25 cellular contexts compared by ENCODE assay signal in the genomic region with DNA sequence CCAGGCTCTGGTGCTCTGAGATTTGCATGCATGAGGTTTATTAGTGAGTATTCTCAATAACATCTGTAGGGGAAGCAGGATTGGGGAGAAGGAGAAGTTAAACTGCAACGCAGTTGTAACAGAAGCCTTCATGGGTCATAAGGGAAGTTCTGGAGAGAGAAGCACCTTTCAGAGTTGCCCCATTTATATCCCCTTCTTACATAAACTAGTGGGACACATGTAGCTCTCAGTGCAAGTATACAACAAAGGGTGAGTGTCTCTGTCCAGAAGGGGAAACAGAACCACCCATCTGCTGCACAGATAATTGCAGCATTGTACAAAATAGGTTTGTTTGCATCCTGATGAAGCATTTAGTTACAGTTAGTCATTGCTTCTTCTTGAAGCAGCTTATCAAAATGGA. TPM values are rescaled to one million over a fixed set of nuclear protein-coding genes. Genes with fewer than 3 reads are reported as not detected.
DNase-seq lines count a peak whose midpoint lies in the region; ATAC-seq, FAIRE-seq and TF ChIP-seq lines count a peak whose summit lies in the region.
"Had no signal": no experiment of that assay in that cellular context is flagged by ENCODE, and none has a peak within 500 bp of the region (broad histone marks: within the 10 kb centered on the region; RNA-seq: fewer than 3 reads in every experiment).

No MANE protein-coding gene starts in this region.

- H3K36me3 ChIP-seq in right lobe of liver (no peaks in the 10 kb centered on the region), HepG2 (replicated peaks in 1 of 2; ENCODE audit: control insufficient read depth in 1 of 2, insufficient read depth in 2 of 2, low read length in 2 of 2) (no peaks in the 10 kb centered on the region)
- H3K36me3 ChIP-seq in CD8-positive, alpha-beta T cell (ENCODE audit: insufficient read depth, low read length): no peaks in the 10 kb centered on the region
- H3K36me3 ChIP-seq: breast epithelium had no signal

- H3K79me2 ChIP-seq in HepG2 (ENCODE audit: insufficient read depth, low read length): no peaks in the 10 kb centered on the region

- TF ChIP-seq RAD21 in HepG2 (CRISPR knock-in tag; IDR thresholded peaks at IDR 0.05): no peak

- no peaks in the 10 kb centered on the region for H3K36me3 Mint-ChIP-seq in glutamatergic neuron (ENCODE audit: unreplicated experiment)
- H3K36me3 Mint-ChIP-seq in CD8-positive, alpha-beta T cell: no peaks in the 10 kb centered on the region
- peaks cover 6% of the 10 kb centered on the region for H3K36me3 Mint-ChIP-seq in MCF 10A (ENCODE audit: insufficient read depth, unreplicated experiment)
- H3K36me3 Mint-ChIP-seq: CD8-positive, alpha-beta memory T cell; stimulated activated effector memory CD8-positive, alpha-beta T cell treated with anti-CD3 and anti-CD28 coated beads, Interleukin-12 subunit alpha, Interleukin-12 subunit beta, amount 100 ng/mL, for 72 hours had no signal

- H3K9me3 Mint-ChIP-seq in glutamatergic neuron (ENCODE audit: unreplicated experiment): no peaks in the 10 kb centered on the region
- no peaks in the 10 kb centered on the region for H3K9me3 Mint-ChIP-seq in CD8-positive, alpha-beta T cell
- H3K9me3 Mint-ChIP-seq in MCF 10A (ENCODE audit: unreplicated experiment): no peaks in the 10 kb centered on the region
- H3K9me3 Mint-ChIP-seq: activated B cell treated with CpG ODN at 0.5 μM for 24 hours; activated CD4-positive, alpha-beta memory T cell treated with anti-CD3 and anti-CD28 coated beads, Interleukin-2, amount 10 ng/mL, durations not matched to agents 7 days and 5 days; CD8-positive, alpha-beta memory T cell; H9; stimulated activated effector memory CD8-positive, alpha-beta T cell treated with anti-CD3 and anti-CD28 coated beads, Interleukin-12 subunit alpha, Interleukin-12 subunit beta, amount 100 ng/mL, for 72 hours had no signal

- H3K9ac ChIP-seq in HepG2 (ENCODE audit: insufficient read depth, low read depth, low read length): no peak overlapping the region

- H3K4me1 ChIP-seq in right lobe of liver (no peaks in the 10 kb centered on the region), HepG2 (ENCODE audit: insufficient read depth, low read length) (peaks cover 5% of the 10 kb centered on the region; the same call in 1 of the 2 replicates)
- H3K4me1 ChIP-seq in CD8-positive, alpha-beta T cell (ENCODE audit: insufficient read depth, low read length): no peaks in the 10 kb centered on the region
- H3K4me1 ChIP-seq: breast epithelium had no signal

- H3K27ac Mint-ChIP-seq in glutamatergic neuron (ENCODE audit: unreplicated experiment) (peak overlapping the region; percentile 72), MCF 10A (ENCODE audit: low read depth, unreplicated experiment) (no peak overlapping the region)
- no peak overlapping the region for H3K27ac Mint-ChIP-seq in CD8-positive, alpha-beta T cell
- H3K27ac Mint-ChIP-seq: activated B cell treated with CpG ODN at 0.5 μM for 24 hours; activated CD4-positive, alpha-beta memory T cell treated with anti-CD3 and anti-CD28 coated beads, Interleukin-2, amount 10 ng/mL, durations not matched to agents 7 days and 5 days; CD8-positive, alpha-beta memory T cell; H9; stimulated activated effector memory CD8-positive, alpha-beta T cell treated with anti-CD3 and anti-CD28 coated beads, Interleukin-12 subunit alpha, Interleukin-12 subunit beta, amount 100 ng/mL, for 72 hours; T-helper 17 cell had no signal

- no peak overlapping the region for H3K4me3 ChIP-seq in right lobe of liver
- H3K4me3 ChIP-seq in HepG2 (replicated peaks in 1 of 3; ENCODE audit: insufficient read depth in 1 of 3, low read depth in 2 of 3, low read length in 3 of 3): no peak overlapping the region
- no peak overlapping the region for H3K4me3 ChIP-seq in CD8-positive, alpha-beta T cell (ENCODE audit: low read depth, low read length)
- H3K4me3 ChIP-seq: breast epithelium had no signal

- CTCF ChIA-PET in HepG2 (lab: Yijun Ruan, JAX; ENCODE audit: low intra/inter-chr PET ratio, low total read pairs): no interaction called here
- CTCF ChIA-PET in CD8-positive, alpha-beta T cell (lab: Charles Lee): no interaction called here
- CTCF ChIA-PET in MCF 10A (lab: Yijun Ruan, JAX): interaction anchor here (0.6 to 1.3 kb wide), 2 partner anchors 9 to 17 kb away, joined by 3 to 7 read pairs; no protein-coding TSS in a partner anchor

- in situ Hi-C loops in HepG2 (cut with HindIII; ENCODE audit: extremely low pct_ligation_motif_present, low pct_unique_long_range_greater_than_20kb): no loop called here

- ATAC-seq in right lobe of liver (peak; percentile 48 to 62 (median 59)), HepG2 (no peak)
- ATAC-seq in CD8-positive, alpha-beta T cell: no peak
- ATAC-seq: stimulated activated effector memory CD8-positive, alpha-beta T cell treated with anti-CD3 and anti-CD28 coated beads, Interleukin-12 subunit alpha, Interleukin-12 subunit beta, amount 100 ng/mL, for 72 hours had no signal

- H3K4me2 ChIP-seq in HepG2 (ENCODE audit: low read depth, low read length): no peak overlapping the region

- H3K4me3 Mint-ChIP-seq in glutamatergic neuron (ENCODE audit: unreplicated experiment) (no peak overlapping the region), MCF 10A (ENCODE audit: unreplicated experiment) (no peak overlapping the region)
- H3K4me3 Mint-ChIP-seq in CD8-positive, alpha-beta T cell: no peak overlapping the region
- H3K4me3 Mint-ChIP-seq: activated B cell treated with CpG ODN at 0.5 μM for 24 hours; activated CD4-positive, alpha-beta memory T cell treated with anti-CD3 and anti-CD28 coated beads, Interleukin-2, amount 10 ng/mL, durations not matched to agents 7 days and 5 days; CD8-positive, alpha-beta memory T cell; H9; stimulated activated effector memory CD8-positive, alpha-beta T cell treated with anti-CD3 and anti-CD28 coated beads, Interleukin-12 subunit alpha, Interleukin-12 subunit beta, amount 100 ng/mL, for 72 hours; T-helper 17 cell had no signal

- H3K27me3 ChIP-seq in right lobe of liver (no peaks in the 10 kb centered on the region), HepG2 (ENCODE audit: control insufficient read depth in 1 of 2, insufficient read depth in 2 of 2, low read length in 2 of 2) (no peaks in the 10 kb centered on the region)
- no peaks in the 10 kb centered on the region for H3K27me3 ChIP-seq in CD8-positive, alpha-beta T cell (ENCODE audit: insufficient read depth, low read length)
- H3K27me3 ChIP-seq: breast epithelium had no signal

- no peak overlapping the region for H2AFZ ChIP-seq in HepG2 (ENCODE audit: low read length)

- TF ChIP-seq CTCF in right lobe of liver (IDR thresholded peaks at IDR 0.05): no peak
- TF ChIP-seq CTCF in HepG2 (CRISPR knock-in tag; IDR thresholded peaks at IDR 0.05): no peak
- no peak for TF ChIP-seq CTCF in glutamatergic neuron (IDR thresholded peaks at IDR 0.05; ENCODE audit: partially characterized antibody, unreplicated experiment)
- TF ChIP-seq CTCF in CD8-positive, alpha-beta T cell (IDR thresholded peaks at IDR 0.05): no peak
- TF ChIP-seq CTCF in MCF 10A (IDR thresholded peaks at IDR 0.05; ENCODE audit: unreplicated experiment): no peak

- H3K4me1 Mint-ChIP-seq in glutamatergic neuron (ENCODE audit: low read depth, unreplicated experiment) (peaks cover 21% of the 10 kb centered on the region), MCF 10A (ENCODE audit: insufficient read depth, unreplicated experiment) (peaks cover 5% of the 10 kb centered on the region)
- peaks cover 7% of the 10 kb centered on the region for H3K4me1 Mint-ChIP-seq in CD8-positive, alpha-beta T cell (ENCODE audit: low read depth)
- H3K4me1 Mint-ChIP-seq: activated CD4-positive, alpha-beta memory T cell treated with anti-CD3 and anti-CD28 coated beads, Interleukin-2, amount 10 ng/mL, durations not matched to agents 7 days and 5 days had no signal

- WGBS in right lobe of liver (ENCODE audit: insufficient coverage, low coverage, low lambda C conversion rate, missing lambda C conversion rate): 75% methylated on average over 1 of the region's 1 CpG
- 0% methylated on average over 1 of the region's 1 CpG for WGBS in HepG2 (ENCODE audit: low lambda C conversion rate)

- no peaks in the 10 kb centered on the region for H4K20me1 ChIP-seq in HepG2 (ENCODE audit: insufficient read depth, low read length)

- intact Hi-C loops in right lobe of liver (cut with DNase I): no loop called here
- intact Hi-C loops in HepG2 (cut with micrococcal nuclease; ENCODE audit: unreplicated experiment): no loop called here
- intact Hi-C loops in CD8-positive, alpha-beta T cell (cut with DNase I, micrococcal nuclease): no loop called here
- intact Hi-C loops in posterior cingulate gyrus (cut with DNase I): no loop called here
- intact Hi-C loops in MCF 10A (cut with micrococcal nuclease): no loop called here

- no peak for FAIRE-seq in HepG2 (lab: Jason Lieb, UNC)

- H3K27me3 Mint-ChIP-seq in glutamatergic neuron (ENCODE audit: unreplicated experiment) (no peaks in the 10 kb centered on the region), MCF 10A (ENCODE audit: insufficient read depth, unreplicated experiment) (peaks cover 6% of the 10 kb centered on the region)
- H3K27me3 Mint-ChIP-seq in CD8-positive, alpha-beta T cell (ENCODE audit: low read depth): peaks cover 4% of the 10 kb centered on the region
- H3K27me3 Mint-ChIP-seq: activated CD4-positive, alpha-beta memory T cell treated with anti-CD3 and anti-CD28 coated beads, Interleukin-2, amount 10 ng/mL, durations not matched to agents 7 days and 5 days had no signal

- BruUV-seq in HepG2 (replicated peaks; lab: Mats Ljungman, UMichigan) (no TSS peak), MCF 10A (replicated peaks; lab: Mats Ljungman, UMichigan) (no TSS peak)

- H3K27ac ChIP-seq in right lobe of liver (no peak overlapping the region), HepG2 (ENCODE audit: extremely low read length, insufficient read depth, low read length) (no peak overlapping the region)
- no peak overlapping the region for H3K27ac ChIP-seq in CD8-positive, alpha-beta T cell (ENCODE audit: low read depth, low read length)
- H3K27ac ChIP-seq: breast epithelium had no signal

- DNase-seq in right lobe of liver (no peak), HepG2 (ENCODE audit: low spot score) (no peak), NOMO-1 treated with DMSO at 0.1 percent for 48 hours (lab: John Stamatoyannopoulos, UW; ENCODE audit: unreplicated experiment) (peak; percentile 76), glutamatergic neuron (no peak), posterior cingulate gyrus (no peak), MCF 10A (ENCODE audit: unreplicated experiment) (no peak), AG08396 (ENCODE audit: low spot score) (no peak)
- no peak for DNase-seq in CD8-positive, alpha-beta T cell
- DNase-seq: activated B cell treated with CpG ODN at 0.5 μM for 24 hours; activated CD4-positive, alpha-beta memory T cell treated with anti-CD3 and anti-CD28 coated beads, Interleukin-2, amount 10 ng/mL, durations not matched to agents 7 days and 5 days; activated T-cell treated with anti-CD3 and anti-CD28 coated beads for 4 hours; CD8-positive, alpha-beta memory T cell; cortex of kidney; H9; islet precursor cell; KG1; mammary epithelial cell; NCI-H1105; NCI-H2081; SHP77; T-helper 17 cell had no signal

- TF ChIP-seq EP300 in HepG2 (IDR thresholded peaks at IDR 0.05; ENCODE audit: low read depth in 2 of 2, low read length in 2 of 2): no peak
- no peak for TF ChIP-seq EP300 in HepG2 (CRISPR knock-in tag; IDR thresholded peaks at IDR 0.05; ENCODE audit: borderline replicate concordance)

- POLR2A ChIA-PET in HepG2 (lab: Yijun Ruan, JAX): no interaction called here
- POLR2A ChIA-PET in CD8-positive, alpha-beta T cell (lab: Charles Lee): no interaction called here
- POLR2A ChIA-PET in MCF 10A (lab: Yijun Ruan, JAX): no interaction called here

- H3K9me3 ChIP-seq in right lobe of liver (no peaks in the 10 kb centered on the region), HepG2 (ENCODE audit: low read length) (no peaks in the 10 kb centered on the region)
- no peaks in the 10 kb centered on the region for H3K9me3 ChIP-seq in CD8-positive, alpha-beta T cell (ENCODE audit: low read length)
- H3K9me3 ChIP-seq: breast epithelium had no signal

- TF ChIP-seq POLR2A in right lobe of liver (IDR thresholded peaks at IDR 0.05) (no peak), HepG2 (IDR thresholded peaks at IDR 0.05; ENCODE audit: insufficient read depth in 1 of 2, low read depth in 2 of 2, low read length in 2 of 2) (no peak)

RNA-seq across cellular contexts. Expression of a gene that starts 4.3 kb away (rescaled TPM):
- under 1 TPM in 1 of 6 experiments, not detected in 5; 0.06 TPM for total RNA-seq in right lobe of liver
- not detected in 2 replicates for total RNA-seq in HepG2 (2016; rRNA removed; fragmentation: Illumina TruSeq; extraction: Trizol)
- total RNA-seq in HepG2 (2016; cell fraction: cytosol; rRNA removed; fragmentation: Illumina TruSeq; extraction: Trizol; ENCODE audit: low read depth): not detected in 2 replicates
- total RNA-seq in HepG2 (2016; cell fraction: insoluble cytoplasmic fraction; rRNA removed; fragmentation: Illumina TruSeq; extraction: Trizol): not detected in 2 replicates
- not detected in 2 replicates for total RNA-seq in HepG2 (2016; cell fraction: membrane; rRNA removed; fragmentation: Illumina TruSeq; extraction: Trizol)
- not detected in 2 replicates for total RNA-seq in HepG2 (2016; cell fraction: nucleus; rRNA removed; fragmentation: Illumina TruSeq; extraction: Trizol)
- polyA plus RNA-seq in HepG2 (2011; rRNA removed): not detected in 2 replicates
- not detected in 2 replicates for polyA plus RNA-seq in HepG2 (2011; cell fraction: cytosol; rRNA removed)
- polyA plus RNA-seq in HepG2 (2011; cell fraction: nucleus; rRNA removed): not detected in 2 replicates
- polyA plus RNA-seq in HepG2 (2012): not detected in 2 replicates
- not detected in 2 replicates for polyA plus RNA-seq in HepG2 (2016; cell fraction: cytosol; fragmentation: Illumina TruSeq; extraction: Trizol; ENCODE audit: low read depth)
- not detected in 2 replicates for polyA plus RNA-seq in HepG2 (2016; cell fraction: insoluble cytoplasmic fraction; fragmentation: Illumina TruSeq; extraction: Trizol; ENCODE audit: low read depth)
- polyA plus RNA-seq in HepG2 (2016; cell fraction: membrane; fragmentation: Illumina TruSeq; extraction: Trizol; ENCODE audit: low read depth): not detected in 2 replicates
- polyA plus RNA-seq in HepG2 (2016; cell fraction: nucleus; fragmentation: Illumina TruSeq; extraction: Trizol; ENCODE audit: insufficient read depth, low read depth): not detected in 2 replicates
- polyA minus RNA-seq in HepG2 (2011; rRNA and poly(A)+ RNA removed; ENCODE audit: low replicate concordance): not detected in 2 replicates
- polyA minus RNA-seq in HepG2 (2011; cell fraction: cytosol; rRNA and poly(A)+ RNA removed): not detected in 2 replicates
- not detected in 2 replicates for polyA minus RNA-seq in HepG2 (2011; cell fraction: nucleus; rRNA and poly(A)+ RNA removed)
- total RNA-seq in glutamatergic neuron (ENCODE audit: unreplicated experiment): not detected
- total RNA-seq in CD8-positive, alpha-beta T cell: not detected
- total RNA-seq in MCF 10A (2022): not detected in 2 replicates
- total RNA-seq: activated B cell treated with CpG ODN at 0.5 μM for 24 hours; activated CD4-positive, alpha-beta memory T cell treated with anti-CD3 and anti-CD28 coated beads, Interleukin-2, amount 10 ng/mL, durations not matched to agents 7 days and 5 days; breast epithelium; H9; mammary epithelial cell; omental fat pad; T-helper 17 cell had no signal
- polyA plus RNA-seq: AG04450; CD8-positive, alpha-beta memory T cell; mammary epithelial cell had no signal

RNA-seq across cellular contexts. Expression of a gene that starts 50.9 kb away (rescaled TPM):
- 10 to 100 TPM; 12.7 to 55.1 (median 29.2) TPM for total RNA-seq in right lobe of liver
- 93.9 and 101 TPM in 2 replicates for total RNA-seq in HepG2 (2016; rRNA removed; fragmentation: Illumina TruSeq; extraction: Trizol)
- total RNA-seq in HepG2 (2016; cell fraction: cytosol; rRNA removed; fragmentation: Illumina TruSeq; extraction: Trizol; ENCODE audit: low read depth): 83.6 and 91.0 TPM in 2 replicates
- total RNA-seq in HepG2 (2016; cell fraction: insoluble cytoplasmic fraction; rRNA removed; fragmentation: Illumina TruSeq; extraction: Trizol): 91.2 and 99.3 TPM in 2 replicates
- total RNA-seq in HepG2 (2016; cell fraction: membrane; rRNA removed; fragmentation: Illumina TruSeq; extraction: Trizol): 119 and 134 TPM in 2 replicates
- 31.7 and 38.6 TPM in 2 replicates for total RNA-seq in HepG2 (2016; cell fraction: nucleus; rRNA removed; fragmentation: Illumina TruSeq; extraction: Trizol)
- 42.2 and 43.7 TPM in 2 replicates for polyA plus RNA-seq in HepG2 (2011; rRNA removed)
- polyA plus RNA-seq in HepG2 (2011; cell fraction: cytosol; rRNA removed): 32.2 and 38.9 TPM in 2 replicates
- polyA plus RNA-seq in HepG2 (2011; cell fraction: nucleus; rRNA removed): 9.0 and 11.3 TPM in 2 replicates
- 28.1 and 30.9 TPM in 2 replicates for polyA plus RNA-seq in HepG2 (2012)
- polyA plus RNA-seq in HepG2 (2016; cell fraction: cytosol; fragmentation: Illumina TruSeq; extraction: Trizol; ENCODE audit: low read depth): 67.2 and 84.6 TPM in 2 replicates
- 73.2 and 73.8 TPM in 2 replicates for polyA plus RNA-seq in HepG2 (2016; cell fraction: insoluble cytoplasmic fraction; fragmentation: Illumina TruSeq; extraction: Trizol; ENCODE audit: low read depth)
- 74.1 and 88.0 TPM in 2 replicates for polyA plus RNA-seq in HepG2 (2016; cell fraction: membrane; fragmentation: Illumina TruSeq; extraction: Trizol; ENCODE audit: low read depth)
- 37.3 and 44.9 TPM in 2 replicates for polyA plus RNA-seq in HepG2 (2016; cell fraction: nucleus; fragmentation: Illumina TruSeq; extraction: Trizol; ENCODE audit: insufficient read depth, low read depth)
- polyA minus RNA-seq in HepG2 (2011; rRNA and poly(A)+ RNA removed; ENCODE audit: low replicate concordance): 9.4 and 16.1 TPM in 2 replicates
- 10.0 TPM in 2 replicates for polyA minus RNA-seq in HepG2 (2011; cell fraction: cytosol; rRNA and poly(A)+ RNA removed)
- 8.1 and 11.8 TPM in 2 replicates for polyA minus RNA-seq in HepG2 (2011; cell fraction: nucleus; rRNA and poly(A)+ RNA removed)
- 8.6 TPM for total RNA-seq in glutamatergic neuron (ENCODE audit: unreplicated experiment)
- total RNA-seq in CD8-positive, alpha-beta T cell: not detected
- total RNA-seq in MCF 10A (2022): 39.7 and 73.6 TPM in 2 replicates
- total RNA-seq: activated B cell treated with CpG ODN at 0.5 μM for 24 hours had no signal

Comparison
In these comparisons a context has a peak if more than half of its experiments do, and no peak if none do; other contexts are left out.
1. ATAC-seq: peak in right lobe of liver (4 of 4); none in HepG2 (single experiment) and CD8-positive, alpha-beta T cell (single experiment).